In genomic region chr7:12729112-12729511, GRCh38 we compare ENCODE assay signal across 8 cellular contexts. TPM values are rescaled to one million over a fixed set of nuclear protein-coding genes. Genes with fewer than 3 reads are reported as not detected.
DNase-seq lines count a peak whose midpoint lies in the region; ATAC-seq, FAIRE-seq and TF ChIP-seq lines count a peak whose summit lies in the region.

No MANE protein-coding gene starts in this region.

- no peak for TF ChIP-seq CTCF in endodermal cell (conservative IDR thresholded peaks at IDR 0.05)

- H3K36me3 Mint-ChIP-seq in endodermal cell (ENCODE audit: low read depth) = no peaks in the 10 kb centered on the region
- H3K36me3 Mint-ChIP-seq in activated CD4-positive, alpha-beta T cell treated with anti-CD3 and anti-CD28 coated beads, Interleukin-2, amount 10 ng/mL, durations not matched to agents 24 days and 14 days (ENCODE audit: low read depth) = no peaks in the 10 kb centered on the region

- peaks cover 17% of the 10 kb centered on the region for H3K4me1 Mint-ChIP-seq in endodermal cell
- peaks cover 15% of the 10 kb centered on the region for H3K4me1 Mint-ChIP-seq in activated CD4-positive, alpha-beta T cell treated with anti-CD3 and anti-CD28 coated beads, Interleukin-2, amount 10 ng/mL, durations not matched to agents 24 days and 14 days

- no peaks in the 10 kb centered on the region for H3K9me3 Mint-ChIP-seq in endodermal cell
- no peaks in the 10 kb centered on the region for H3K9me3 Mint-ChIP-seq in activated CD4-positive, alpha-beta T cell treated with anti-CD3 and anti-CD28 coated beads, Interleukin-2, amount 10 ng/mL, durations not matched to agents 24 days and 14 days

- DNase-seq in HCEC 1CT (peak; percentile 28), NCI-H510A (lab: John Stamatoyannopoulos, UW) (peak; percentile 52), endodermal cell (peak; percentile 86), nucleus accumbens (lab: John Stamatoyannopoulos, UW) (peak in 29 of 56 donors; percentile 4 to 70 (median 15)), RCC 7860 (ENCODE audit: low spot score) (no peak)
- DNase-seq in activated naive CD4-positive, alpha-beta T cell treated with Interleukin-2 at 50 U/mL for 16 hours = no peak
- DNase-seq in activated CD4-positive, alpha-beta T cell treated with anti-CD3 and anti-CD28 coated beads, Interleukin-2, amount 10 ng/mL, durations not matched to agents 24 days and 14 days = no peak

- no peaks in the 10 kb centered on the region for H3K9me3 ChIP-seq in endodermal cell (ENCODE audit: control insufficient read depth, low read length)

- H3K36me3 ChIP-seq in endodermal cell (ENCODE audit: control insufficient read depth, insufficient read depth, low read length) = no peaks in the 10 kb centered on the region

- H3K27ac Mint-ChIP-seq in endodermal cell = peak overlapping the region; percentile 62
- H3K27ac Mint-ChIP-seq in activated CD4-positive, alpha-beta T cell treated with anti-CD3 and anti-CD28 coated beads, Interleukin-2, amount 10 ng/mL, durations not matched to agents 24 days and 14 days = no peak overlapping the region

- no peaks in the 10 kb centered on the region for H3K27me3 Mint-ChIP-seq in endodermal cell (ENCODE audit: insufficient read depth)
- no peaks in the 10 kb centered on the region for H3K27me3 Mint-ChIP-seq in activated CD4-positive, alpha-beta T cell treated with anti-CD3 and anti-CD28 coated beads, Interleukin-2, amount 10 ng/mL, durations not matched to agents 24 days and 14 days

- no peaks in the 10 kb centered on the region for H3K27me3 ChIP-seq in endodermal cell (ENCODE audit: control insufficient read depth, insufficient read depth, low read length, poor library complexity, severe bottlenecking)

- intact Hi-C loops in activated CD4-positive, alpha-beta T cell treated with anti-CD3 and anti-CD28 coated beads, Interleukin-2, amount 10 ng/mL, durations not matched to agents 24 days and 14 days (cut with micrococcal nuclease) = no loop called here

- no peak for ATAC-seq in HG03175 (IDR thresholded peaks at IDR 0.05; ENCODE audit: unreplicated experiment)

- WGBS in endodermal cell (ENCODE audit: insufficient coverage in 1 of 2, insufficient read length in 1 of 2), 2 experiments = 64 to 82% methylated on average over 3 to 6 of the region's 7 CpGs

- no peaks in the 10 kb centered on the region for H3K4me1 ChIP-seq in endodermal cell (ENCODE audit: control insufficient read depth, insufficient read depth, low read length)

- FAIRE-seq in RCC 7860 (lab: Jason Lieb, UNC) = no peak

- no peak overlapping the region for H3K4me3 Mint-ChIP-seq in endodermal cell
- no peak overlapping the region for H3K4me3 Mint-ChIP-seq in activated CD4-positive, alpha-beta T cell treated with anti-CD3 and anti-CD28 coated beads, Interleukin-2, amount 10 ng/mL, durations not matched to agents 24 days and 14 days

- no peak overlapping the region for H3K27ac ChIP-seq in endodermal cell (ENCODE audit: low read depth, low read length)

- H3K4me3 ChIP-seq in endodermal cell (ENCODE audit: low read length) = no peak overlapping the region

- H3K9ac ChIP-seq in endodermal cell (ENCODE audit: extremely low read depth, low read length, poor library complexity, severe bottlenecking) = no peak overlapping the region

RNA-seq across cellular contexts. Expression of gene ARL4A, which starts 41.7 kb away (rescaled TPM):
- 10 to 100 TPM; 19.1 to 26.4 TPM for total RNA-seq in endodermal cell
- 67.5 TPM for polyA plus RNA-seq in endodermal cell (2013, experiment 1 of 2)
- polyA plus RNA-seq in endodermal cell (2013, experiment 2 of 2) = 56.6 TPM
- 8.9 and 11.0 TPM in 2 replicates for total RNA-seq in activated CD4-positive, alpha-beta T cell treated with anti-CD3 and anti-CD28 coated beads, Interleukin-2, amount 10 ng/mL, durations not matched to agents 24 days and 14 days

Comparison
In these comparisons a context has a peak if more than half of its experiments do, and no peak if none do; other contexts are left out.
1. DNase-seq: peak in HCEC 1CT (single experiment), NCI-H510A (single experiment), endodermal cell (single experiment) and nucleus accumbens (29 of 56); none in RCC 7860 (single experiment), activated naive CD4-positive, alpha-beta T cell treated with Interleukin-2 at 50 U/mL for 16 hours (single experiment) and activated CD4-positive, alpha-beta T cell treated with anti-CD3 and anti-CD28 coated beads, Interleukin-2, amount 10 ng/mL, durations not matched to agents 24 days and 14 days (single experiment).